Comparison of ENCODE assay signal across 18 cellular contexts in the genomic region with DNA sequence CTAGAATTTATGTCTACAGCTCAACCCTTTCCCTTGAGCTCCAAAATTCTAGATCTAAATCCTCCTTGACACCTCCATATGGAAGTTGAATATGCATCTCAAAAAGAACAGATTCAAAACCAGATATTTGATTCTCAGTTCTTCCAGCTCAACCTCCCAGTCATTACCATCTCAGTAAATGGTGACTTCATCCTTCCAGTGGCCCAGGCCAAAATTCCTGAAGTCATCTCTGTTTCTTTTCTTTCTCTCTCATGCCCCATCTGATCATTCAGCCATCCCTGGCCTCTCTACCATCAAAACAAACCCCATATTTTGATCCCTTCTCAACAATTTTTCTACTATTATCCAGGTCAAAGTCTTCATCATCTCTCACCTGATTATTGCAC. TPM values are rescaled to one million over a fixed set of nuclear protein-coding genes. Genes with fewer than 3 reads are reported as not detected.
DNase-seq lines count a peak whose midpoint lies in the region; ATAC-seq and TF ChIP-seq lines count a peak whose summit lies in the region.
"Had no signal": no experiment of that assay in that cellular context is flagged by ENCODE, and none has a peak within 500 bp of the region (broad histone marks: within the 10 kb centered on the region; RNA-seq: fewer than 3 reads in every experiment).

No MANE protein-coding gene starts in this region.

- ATAC-seq in HG03039 (IDR thresholded peaks at IDR 0.05; ENCODE audit: unreplicated experiment) (no peak), GM19023 (IDR thresholded peaks at IDR 0.05; ENCODE audit: unreplicated experiment) (no peak), GM21619 (IDR thresholded peaks at IDR 0.05; ENCODE audit: unreplicated experiment) (no peak)
- ATAC-seq in stimulated activated naive CD8-positive, alpha-beta T cell treated with anti-CD3 and anti-CD28 coated beads, Interleukin-15, Interleukin-2, amounts not matched to agents 100 U/mL and 50 U/mL, for 24 hours = no peak
- ATAC-seq: activated CD4-positive, CD25-positive, alpha-beta regulatory T cell treated with anti-CD3 and anti-CD28 coated beads, Interleukin-2, amount 50 U/mL, for 24 hours had no signal

- peaks cover 7% of the 10 kb centered on the region for H3K36me3 Mint-ChIP-seq in nephron (ENCODE audit: low read depth)
- H3K36me3 Mint-ChIP-seq: activated naive CD8-positive, alpha-beta T cell treated with anti-CD3 and anti-CD28 coated beads, Interleukin-2, amount 10 ng/mL, durations not matched to agents 7 days and 5 days; CD8-positive, alpha-beta memory T cell had no signal

- peak overlapping the region; percentile 77 for H3K27ac ChIP-seq in SJSA1
- H3K27ac ChIP-seq: colonic mucosa, pancreas had no signal

- TF ChIP-seq CTCF in foreskin fibroblast (IDR thresholded peaks at IDR 0.05; ENCODE audit: low read depth, low read length) (no peak), nephron (IDR thresholded peaks at IDR 0.05; ENCODE audit: unreplicated experiment in 3 of 3) (no peak)

- H3K4me3 ChIP-seq in SJSA1 = no peak overlapping the region
- no peak overlapping the region for H3K4me3 ChIP-seq in foreskin fibroblast (ENCODE audit: low read depth in 1 of 2, low read length in 2 of 2)
- H3K4me3 ChIP-seq: colonic mucosa, pancreas had no signal

- peaks cover 54% of the 10 kb centered on the region for H3K4me1 Mint-ChIP-seq in nephron
- H3K4me1 Mint-ChIP-seq: activated naive CD8-positive, alpha-beta T cell treated with anti-CD3 and anti-CD28 coated beads, Interleukin-2, amount 10 ng/mL, durations not matched to agents 7 days and 5 days; CD8-positive, alpha-beta memory T cell had no signal

- peak overlapping the region in 1 of 3 experiments; percentile 15 for H3K4me3 Mint-ChIP-seq in nephron
- H3K4me3 Mint-ChIP-seq: activated naive CD8-positive, alpha-beta T cell treated with anti-CD3 and anti-CD28 coated beads, Interleukin-2, amount 10 ng/mL, durations not matched to agents 7 days and 5 days; CD8-positive, alpha-beta memory T cell had no signal

- H3K27ac Mint-ChIP-seq in nephron = peak overlapping the region; percentile 80 to 89 (median 88)
- H3K27ac Mint-ChIP-seq: activated naive CD8-positive, alpha-beta T cell treated with anti-CD3 and anti-CD28 coated beads, Interleukin-2, amount 10 ng/mL, durations not matched to agents 7 days and 5 days; CD8-positive, alpha-beta memory T cell had no signal

- H3K27me3 ChIP-seq in SJSA1 (replicated peaks) = no peaks in the 10 kb centered on the region
- H3K27me3 ChIP-seq: colonic mucosa had no signal

- DNase-seq in SJSA1 (ENCODE audit: low read depth in 1 of 2, low spot score in 2 of 2) (no peak), foreskin fibroblast (peak; percentile 72 to 82)
- no peak for DNase-seq in stimulated activated naive CD8-positive, alpha-beta T cell treated with anti-CD3 and anti-CD28 coated beads, Interleukin-15, Interleukin-2, amounts not matched to agents 100 U/mL and 50 U/mL, for 24 hours
- DNase-seq: activated naive CD8-positive, alpha-beta T cell treated with anti-CD3 and anti-CD28 coated beads, Interleukin-2, amount 10 ng/mL, durations not matched to agents 7 days and 5 days; CD8-positive, alpha-beta memory T cell; colonic mucosa; GOT3; KBM-7; midbrain; NCI-H146; NCI-H510A; pancreas; SW 1271 had no signal

- no peaks in the 10 kb centered on the region for H3K36me3 ChIP-seq in SJSA1
- H3K36me3 ChIP-seq: colonic mucosa, pancreas had no signal

- no peaks in the 10 kb centered on the region for H3K9me3 Mint-ChIP-seq in nephron
- H3K9me3 Mint-ChIP-seq: activated naive CD8-positive, alpha-beta T cell treated with anti-CD3 and anti-CD28 coated beads, Interleukin-2, amount 10 ng/mL, durations not matched to agents 7 days and 5 days had no signal

- no peaks in the 10 kb centered on the region for H3K27me3 Mint-ChIP-seq in nephron (ENCODE audit: low read depth)

- no peaks in the 10 kb centered on the region for H3K9me3 ChIP-seq in SJSA1 (replicated peaks)
- H3K9me3 ChIP-seq: colonic mucosa, pancreas had no signal

- H3K4me1 ChIP-seq in SJSA1 (replicated peaks) = peaks cover 40% of the 10 kb centered on the region
- H3K4me1 ChIP-seq: colonic mucosa had no signal

RNA-seq across cellular contexts. Expression of a gene that starts 29.4 kb away (rescaled TPM):
- 505 and 812 TPM in 2 replicates for total RNA-seq in SJSA1 (2014; rRNA removed; shearing (Covaris generic))
- total RNA-seq: activated naive CD8-positive, alpha-beta T cell treated with anti-CD3 and anti-CD28 coated beads, Interleukin-2, amount 10 ng/mL, durations not matched to agents 7 days and 5 days; CD8-positive, alpha-beta memory T cell had no signal

RNA-seq across cellular contexts. Expression of a gene that starts 42.0 kb away (rescaled TPM):
- 37.2 and 71.4 TPM in 2 replicates for total RNA-seq in SJSA1 (2014; rRNA removed; shearing (Covaris generic))
- total RNA-seq: activated naive CD8-positive, alpha-beta T cell treated with anti-CD3 and anti-CD28 coated beads, Interleukin-2, amount 10 ng/mL, durations not matched to agents 7 days and 5 days; CD8-positive, alpha-beta memory T cell had no signal

Comparison
In these comparisons a context has a peak if more than half of its experiments do, and no peak if none do; other contexts are left out.
1. DNase-seq: peak in foreskin fibroblast (2 of 2); none in SJSA1 (0 of 2) and stimulated activated naive CD8-positive, alpha-beta T cell treated with anti-CD3 and anti-CD28 coated beads, Interleukin-15, Interleukin-2, amounts not matched to agents 100 U/mL and 50 U/mL, for 24 hours (single experiment).